ENCODE assay signal across 23 cellular contexts in genomic region chr20:38896009-38896594, GRCh38. TPM values are rescaled to one million over a fixed set of nuclear protein-coding genes. Genes with fewer than 3 reads are reported as not detected.
DNase-seq lines count a peak whose midpoint lies in the region; ATAC-seq, FAIRE-seq and TF ChIP-seq lines count a peak whose summit lies in the region.
"Had no signal": no experiment of that assay in that cellular context is flagged by ENCODE, and none has a peak within 500 bp of the region (broad histone marks: within the 10 kb centered on the region; RNA-seq: fewer than 3 reads in every experiment).

No MANE protein-coding gene starts in this region.

- H3K4me2 ChIP-seq in GM12878 (ENCODE audit: control insufficient read depth, insufficient read depth), result no peak overlapping the region

- no peaks in the 10 kb centered on the region for H3K27me3 Mint-ChIP-seq in activated T-cell treated with anti-CD3 and anti-CD28 coated beads, Interleukin-2, amount 50 U/mL, for 72 hours (ENCODE audit: low read depth)
- no peaks in the 10 kb centered on the region for H3K27me3 Mint-ChIP-seq in T-helper 17 cell
- H3K27me3 Mint-ChIP-seq in stimulated activated memory B cell treated with anti-CD40 and anti-IgM and Interleukin-4, amounts not matched to agents 10 μg/mL and 1 μg/mL and 100 μg/mL, for 72 hours, result no peaks in the 10 kb centered on the region
- H3K27me3 Mint-ChIP-seq: activated naive CD8-positive, alpha-beta T cell had no signal

- no peak for TF ChIP-seq RAD21 in GM12878 (IDR thresholded peaks at IDR 0.05; ENCODE audit: insufficient read depth, low read depth, low read length)

- intact Hi-C loops in GM12878 (cut with micrococcal nuclease; ENCODE audit: unreplicated experiment), result no loop called here

- H3K9ac ChIP-seq in GM12878 (ENCODE audit: control insufficient read depth, insufficient read depth, low read length), result no peak overlapping the region

- H3K27me3 ChIP-seq in GM12878 (replicated peaks in 1 of 2; ENCODE audit: control insufficient read depth in 2 of 2, insufficient read depth in 2 of 2, low read length in 1 of 2), result no peaks in the 10 kb centered on the region
- H3K27me3 ChIP-seq: ascending aorta, colonic mucosa, ovary, vagina had no signal

- in situ Hi-C loops in GM12878 (cut with MboI), result loop anchor here (5.0 kb wide), 1 partner anchor 249 kb away; no protein-coding TSS in a partner anchor

- RAD21 ChIA-PET in GM12878 (lab: Charles Lee; ENCODE audit: unreplicated experiment), result interaction anchor here (5.4 to 6.2 kb wide), 3 partner anchors 35 to 145 kb away, joined by 84 to 167 read pairs (median 116); partner anchors contain the start of genes ACTR5 and PPP1R16B

- no TSS peak for BruUV-seq in GM12878 (replicated peaks; lab: Mats Ljungman, UMichigan)

- TF ChIP-seq EP300 in GM12878 (IDR thresholded peaks at IDR 0.05; ENCODE audit: borderline replicate concordance in 1 of 2, control insufficient read depth in 1 of 2, low read depth in 2 of 2, low read length in 2 of 2), result no peak

- H3K4me1 Mint-ChIP-seq in activated T-cell treated with anti-CD3 and anti-CD28 coated beads, Interleukin-2, amount 50 U/mL, for 72 hours (ENCODE audit: low read depth), result peaks cover 36% of the 10 kb centered on the region
- peaks cover 26% of the 10 kb centered on the region for H3K4me1 Mint-ChIP-seq in T-helper 17 cell
- peaks cover 45% of the 10 kb centered on the region for H3K4me1 Mint-ChIP-seq in stimulated activated memory B cell treated with anti-CD40 and anti-IgM and Interleukin-4, amounts not matched to agents 10 μg/mL and 1 μg/mL and 100 μg/mL, for 72 hours

- CTCF ChIA-PET in GM12878 (lab: Yijun Ruan, JAX), result interaction anchor here (5.5 to 6.0 kb wide), 2 partner anchors 19 to 144 kb away, joined by 86 to 183 read pairs; no protein-coding TSS in a partner anchor

- FAIRE-seq in GM12878 (lab: Jason Lieb, UNC), result no peak

- no peak for DNase-seq in activated T-cell treated with anti-CD3 and anti-CD28 coated beads, Interleukin-2, amount 50 U/mL, for 72 hours
- DNase-seq in activated T-cell treated with anti-CD3 and anti-CD28 coated beads for 4 hours (no peak), T-helper 17 cell (no peak), GM12878 (ENCODE audit: low read depth, low spot score) (no peak), SKM-1 (lab: John Stamatoyannopoulos, UW; ENCODE audit: unreplicated experiment) (no peak), cerebellum (ENCODE audit: low spot score) (no peak)
- DNase-seq: colonic mucosa; effector CD8-positive, alpha-beta T cell; H7; KG1; NCI-H1092 treated with DMSO at 0.1 percent for 48 hours; NCI-H1694 treated with DMSO at 0.1 percent for 48 hours; NCI-H510A; ovary; SIG-M5; stimulated activated naive CD4-positive, alpha-beta T cell treated with Interleukin-2 at 50 U/mL for 16 hours had no signal

- peak overlapping the region in 1 of 2 donors; percentile 54 for H3K4me3 Mint-ChIP-seq in activated T-cell treated with anti-CD3 and anti-CD28 coated beads, Interleukin-2, amount 50 U/mL, for 72 hours
- peak overlapping the region; percentile 53 for H3K4me3 Mint-ChIP-seq in T-helper 17 cell
- H3K4me3 Mint-ChIP-seq in stimulated activated memory B cell treated with anti-CD40 and anti-IgM and Interleukin-4, amounts not matched to agents 10 μg/mL and 1 μg/mL and 100 μg/mL, for 72 hours, result no peak overlapping the region
- H3K4me3 Mint-ChIP-seq: activated naive CD8-positive, alpha-beta T cell; neural crest cell; WTC11 had no signal

- POLR2A ChIA-PET in GM12878 (lab: Charles Lee), result no interaction called here

- H3K27ac Mint-ChIP-seq in activated T-cell treated with anti-CD3 and anti-CD28 coated beads, Interleukin-2, amount 50 U/mL, for 72 hours, result peak overlapping the region; percentile 99
- H3K27ac Mint-ChIP-seq in T-helper 17 cell, result peak overlapping the region; percentile 80
- peak overlapping the region; percentile 98 for H3K27ac Mint-ChIP-seq in stimulated activated memory B cell treated with anti-CD40 and anti-IgM and Interleukin-4, amounts not matched to agents 10 μg/mL and 1 μg/mL and 100 μg/mL, for 72 hours
- H3K27ac Mint-ChIP-seq: activated naive CD8-positive, alpha-beta T cell; WTC11 had no signal

- no peaks in the 10 kb centered on the region for H4K20me1 ChIP-seq in GM12878 (ENCODE audit: control insufficient read depth, insufficient read depth)

- H3K4me1 ChIP-seq in GM12878 (ENCODE audit: control insufficient read depth, insufficient read depth, low read length), result peaks cover 33% of the 10 kb centered on the region
- H3K4me1 ChIP-seq: colonic mucosa had no signal

- no peak for ATAC-seq in activated T-cell treated with anti-CD3 and anti-CD28 coated beads, Interleukin-2, amount 50 U/mL, for 72 hours (replicated peaks in 1 of 2)
- ATAC-seq in T-helper 17 cell, result no peak
- no peak for ATAC-seq in GM12878
- ATAC-seq in stimulated activated memory B cell treated with anti-CD40 and anti-IgM and Interleukin-4, amounts not matched to agents 10 μg/mL and 1 μg/mL and 100 μg/mL, for 72 hours, result no peak
- ATAC-seq: WTC11 had no signal

- H2AFZ ChIP-seq in GM12878 (ENCODE audit: control insufficient read depth, low read depth, low read length), result no peak overlapping the region

- no peak for TF ChIP-seq POLR2A in GM12878 (IDR thresholded peaks at IDR 0.05; ENCODE audit: low read depth, low read length)

- SMC1A ChIA-PET in GM12878 (lab: Charles Lee; ENCODE audit: uncharacterized antibody, unreplicated experiment), result interaction anchor here (1.4 to 1.8 kb wide), 3 partner anchors 36 to 142 kb away, joined by 4 to 15 read pairs (median 15); partner anchors contain the start of gene PPP1R16B

- H3K9me3 ChIP-seq in T-helper 17 cell (ENCODE audit: control insufficient read depth, low read length, poor library complexity, severe bottlenecking) (no peaks in the 10 kb centered on the region), GM12878 (replicated peaks; ENCODE audit: control insufficient read depth, insufficient read depth, low read length) (no peaks in the 10 kb centered on the region)
- H3K9me3 ChIP-seq: ascending aorta, colonic mucosa, ovary, vagina had no signal

- no peaks in the 10 kb centered on the region for H3K9me3 Mint-ChIP-seq in activated T-cell treated with anti-CD3 and anti-CD28 coated beads, Interleukin-2, amount 50 U/mL, for 72 hours
- peaks cover 4% of the 10 kb centered on the region for H3K9me3 Mint-ChIP-seq in stimulated activated memory B cell treated with anti-CD40 and anti-IgM and Interleukin-4, amounts not matched to agents 10 μg/mL and 1 μg/mL and 100 μg/mL, for 72 hours
- H3K9me3 Mint-ChIP-seq: neural crest cell, WTC11 had no signal

- H3K4me3 ChIP-seq in GM12878, result no peak overlapping the region
- H3K4me3 ChIP-seq: ascending aorta, colonic mucosa, ovary, vagina had no signal

- H3K36me3 ChIP-seq in GM12878 (ENCODE audit: control insufficient read depth in 2 of 2, insufficient read depth in 2 of 2, low read length in 1 of 2), result peaks cover 26 to 39% of the 10 kb centered on the region in 2 experiments; a peak in 3 of 4 replicates
- H3K36me3 ChIP-seq: ascending aorta, colonic mucosa, ovary, vagina had no signal

- no peak overlapping the region for H3K27ac ChIP-seq in GM12878 (ENCODE audit: control insufficient read depth, insufficient read depth)
- H3K27ac ChIP-seq: ascending aorta, colonic mucosa, epithelial cell of prostate, ovary, vagina had no signal

- no peak for TF ChIP-seq CTCF in GM12878 (IDR thresholded peaks at IDR 0.05 in 2 of 3, conservative IDR thresholded peaks at IDR 0.05 in 1 of 3; ENCODE audit: control insufficient read depth in 2 of 3, extremely low read depth in 1 of 3, insufficient read depth in 1 of 3, low read depth in 3 of 3, low read length in 3 of 3)

- peaks cover 8 to 25% of the 10 kb centered on the region in 2 donors for H3K36me3 Mint-ChIP-seq in activated T-cell treated with anti-CD3 and anti-CD28 coated beads, Interleukin-2, amount 50 U/mL, for 72 hours (ENCODE audit: insufficient read depth in 2 of 2)
- peaks cover 9% of the 10 kb centered on the region for H3K36me3 Mint-ChIP-seq in T-helper 17 cell (ENCODE audit: low read depth)
- H3K36me3 Mint-ChIP-seq in stimulated activated memory B cell treated with anti-CD40 and anti-IgM and Interleukin-4, amounts not matched to agents 10 μg/mL and 1 μg/mL and 100 μg/mL, for 72 hours, result peaks cover 69% of the 10 kb centered on the region
- H3K36me3 Mint-ChIP-seq: WTC11 had no signal

- H3K79me2 ChIP-seq in GM12878 (ENCODE audit: control insufficient read depth, insufficient read depth, low read length), result peaks cover 9% of the 10 kb centered on the region

TF ChIP-seq in GM12878, 131 proteins besides CTCF, POLR2A, EP300 and RAD21:
- TF ChIP-seq FOXK2 (IDR thresholded peaks at IDR 0.05), result peak; percentile 28; the same call in 1 of the 2 replicates
- TF ChIP-seq, protein P1, sequence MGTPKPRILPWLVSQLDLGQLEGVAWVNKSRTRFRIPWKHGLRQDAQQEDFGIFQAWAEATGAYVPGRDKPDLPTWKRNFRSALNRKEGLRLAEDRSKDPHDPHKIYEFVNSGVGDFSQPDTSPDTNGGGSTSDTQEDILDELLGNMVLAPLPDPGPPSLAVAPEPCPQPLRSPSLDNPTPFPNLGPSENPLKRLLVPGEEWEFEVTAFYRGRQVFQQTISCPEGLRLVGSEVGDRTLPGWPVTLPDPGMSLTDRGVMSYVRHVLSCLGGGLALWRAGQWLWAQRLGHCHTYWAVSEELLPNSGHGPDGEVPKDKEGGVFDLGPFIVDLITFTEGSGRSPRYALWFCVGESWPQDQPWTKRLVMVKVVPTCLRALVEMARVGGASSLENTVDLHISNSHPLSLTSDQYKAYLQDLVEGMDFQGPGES (IDR thresholded peaks at IDR 0.05), result no peak

RNA-seq across cellular contexts. Expression of gene FAM83D, which starts 30.1 kb away (rescaled TPM):
- total RNA-seq in activated T-cell treated with anti-CD3 and anti-CD28 coated beads, Interleukin-2, amount 50 U/mL, for 72 hours, result 10 to 100 TPM; 10.4 to 10.5 TPM
- total RNA-seq in T-helper 17 cell, result 1 to 10 TPM; 2.1 to 3.3 TPM
- total RNA-seq in GM12878 (2013; cell fraction: nucleolus; rRNA removed), result 14.1 and 16.3 TPM in 2 replicates
- total RNA-seq in GM12878 (2014; rRNA removed), result 21.5 and 21.6 TPM in 2 replicates
- total RNA-seq in GM12878 (2014; rRNA removed; fragmentation: Illumina TruSeq; extraction: Trizol), result 12.7 and 13.6 TPM in 2 replicates
- 16.6 and 18.2 TPM in 2 replicates for total RNA-seq in GM12878 (2021)
- 7.7 TPM for polyA plus RNA-seq in GM12878 (2011; ENCODE audit: low read depth)
- 32.4 and 34.8 TPM in 2 replicates for polyA plus RNA-seq in GM12878 (2011; rRNA removed)
- 28.1 and 32.3 TPM in 2 replicates for polyA plus RNA-seq in GM12878 (2011; cell fraction: cytosol; rRNA removed)
- polyA plus RNA-seq in GM12878 (2011; cell fraction: nucleus; rRNA removed), result 37.1 and 42.7 TPM in 2 replicates
- 9.5 and 10.5 TPM in 2 replicates for polyA plus RNA-seq in GM12878 (2012)
- 19.7 and 20.2 TPM in 2 replicates for polyA plus RNA-seq in GM12878 (2014; fragmentation: Illumina TruSeq; extraction: Trizol)
- 1 to 10 TPM; 4.5 to 6.0 TPM for polyA plus RNA-seq in GM12878 (2014; fragmentation: Nextera tagmentation; extraction: Ambion mirVana)
- 17.4 and 19.1 TPM in 2 replicates for polyA plus RNA-seq in GM12878 (2014; rRNA removed)
- 10 to 100 TPM; 34.1 to 34.2 TPM for polyA plus RNA-seq in GM12878 (2016; fragmentation: Nextera tagmentation; extraction: Ambion mirVana)
- polyA minus RNA-seq in GM12878 (2011; rRNA and poly(A)+ RNA removed), result 37.1 and 42.8 TPM in 2 replicates
- polyA minus RNA-seq in GM12878 (2011; cell fraction: cytosol; rRNA and poly(A)+ RNA removed), result 13.1 and 15.3 TPM in 2 replicates
- polyA minus RNA-seq in GM12878 (2011; cell fraction: nucleus; rRNA and poly(A)+ RNA removed), result 18.9 and 35.2 TPM in 2 replicates
- total RNA-seq in cerebellum, result 5.9 TPM
